ENCODE assay signal across 8 cellular contexts in the genomic region with DNA sequence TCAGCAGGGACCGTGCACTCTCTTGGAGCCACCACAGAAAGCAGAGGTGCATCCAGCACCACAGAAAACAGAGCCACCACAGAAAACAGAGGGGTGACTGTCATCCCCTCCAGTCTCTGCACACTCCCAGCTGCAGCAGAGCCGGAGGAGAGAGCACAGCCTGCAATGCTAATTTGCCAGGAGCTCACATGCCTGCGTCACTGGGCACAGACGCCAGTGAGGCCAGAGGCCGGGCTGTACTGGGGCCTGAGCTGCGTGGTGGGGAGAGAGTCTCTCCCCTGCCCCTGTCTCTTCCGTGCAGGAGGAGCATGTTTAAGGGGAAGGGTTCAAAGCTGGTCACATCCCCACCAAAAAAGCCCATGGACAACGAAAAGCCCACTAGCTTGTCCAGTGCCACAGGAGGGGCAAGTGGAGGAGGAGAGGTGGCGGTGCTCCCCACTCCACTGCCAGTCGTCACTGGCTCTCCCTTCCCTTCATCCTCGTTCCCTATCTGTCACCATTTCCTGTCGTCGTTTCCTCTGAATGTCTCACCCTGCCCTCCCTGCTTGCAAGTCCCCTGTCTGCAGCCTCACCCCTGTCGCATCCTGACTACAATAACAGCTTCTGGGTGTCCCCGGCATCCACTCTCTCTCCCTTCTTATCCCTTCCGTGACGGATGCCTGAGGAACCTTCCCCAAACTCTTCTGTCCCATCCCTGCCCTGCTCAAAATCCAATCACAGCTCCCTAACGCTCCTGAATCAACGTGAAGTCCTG.
DNase-seq lines count a peak whose midpoint lies in the region; TF ChIP-seq lines count a peak whose summit lies in the region.
"Not testable (repeated sequence)": the region's sequence is repeated elsewhere in the genome, so short reads cannot be mapped to it uniquely, and the experiment has no call there.

No MANE protein-coding gene starts in this region.

- H3K27me3 ChIP-seq in CD8-positive, alpha-beta memory T cell (ENCODE audit: insufficient read depth, low read length, poor library complexity, severe bottlenecking); Peyer's patch; liver (ENCODE audit: control insufficient read depth in 4 of 4, insufficient read depth in 4 of 4, low read length in 3 of 4); tibial nerve: not testable (repeated sequence)

- intact Hi-C loops in cardiac septum (cut with DNase I); posterior vena cava (cut with DNase I): not testable (repeated sequence)

- H3K27me3 Mint-ChIP-seq in CD8-positive, alpha-beta memory T cell; activated T-cell treated with anti-CD3 and anti-CD28 coated beads, Interleukin-2, amount 50 U/mL, for 24 hours: not testable (repeated sequence)

- peak overlapping the region in 3 of 7 donors; percentile 34 to 49 (median 39) for H3K4me3 Mint-ChIP-seq in CD8-positive, alpha-beta memory T cell
- H3K4me3 Mint-ChIP-seq in activated T-cell treated with anti-CD3 and anti-CD28 coated beads, Interleukin-2, amount 50 U/mL, for 24 hours: not testable (repeated sequence)

- peak in 1 of 2 donors; percentile 46 for TF ChIP-seq EP300 in tibial nerve (IDR thresholded peaks at IDR 0.05)

- WGBS in liver: 71% methylated on average over 15 of the region's 19 CpGs
- 40% methylated on average over 15 to 17 of the region's 19 CpGs for WGBS in tibial nerve, 2 donors

- H3K27ac ChIP-seq in CD8-positive, alpha-beta memory T cell (ENCODE audit: low read depth, low read length); Peyer's patch; liver (ENCODE audit: low read depth in 1 of 2, low read length in 2 of 2): not testable (repeated sequence)
- H3K27ac ChIP-seq in tibial nerve: peak overlapping the region in 2 of 4 donors; percentile 45 to 60

- H3K36me3 Mint-ChIP-seq in CD8-positive, alpha-beta memory T cell: peaks cover 0 to 11% (median 2%) of the 10 kb centered on the region in 3 donors
- not testable (repeated sequence) for H3K36me3 Mint-ChIP-seq in activated T-cell treated with anti-CD3 and anti-CD28 coated beads, Interleukin-2, amount 50 U/mL, for 24 hours (ENCODE audit: low read depth)

- not testable (repeated sequence) for H3K9me3 Mint-ChIP-seq in CD8-positive, alpha-beta memory T cell; activated T-cell treated with anti-CD3 and anti-CD28 coated beads, Interleukin-2, amount 50 U/mL, for 24 hours

- CTCF ChIA-PET in CD8-positive, alpha-beta memory T cell (lab: Charles Lee): not testable (repeated sequence)

- peak in 3 of 5 donors; percentile 21 to 47 (median 28) for DNase-seq in CD8-positive, alpha-beta memory T cell
- peak in 2 of 3 donors; percentile 27 to 45 for DNase-seq in Peyer's patch
- DNase-seq in activated T-cell treated with anti-CD3 and anti-CD28 coated beads, Interleukin-2, amount 50 U/mL, for 24 hours: peak; percentile 31
- peak; percentile 16 for DNase-seq in choroid plexus epithelial cell (ENCODE audit: low read depth)
- DNase-seq in cardiac septum (ENCODE audit: low spot score): peak; percentile 73
- DNase-seq in posterior vena cava (ENCODE audit: low spot score): peak; percentile 76
- peak; percentile 4 to 30 for DNase-seq in tibial nerve (ENCODE audit: low spot score in 2 of 2)

- not testable (repeated sequence) for H3K9ac ChIP-seq in liver (ENCODE audit: low read depth in 1 of 2, low read length in 2 of 2)

- not testable (repeated sequence) for H3K9me3 ChIP-seq in CD8-positive, alpha-beta memory T cell (ENCODE audit: low read length); Peyer's patch; liver (ENCODE audit: control insufficient read depth in 4 of 4, low read length in 3 of 4); tibial nerve

- TF ChIP-seq POLR2A in Peyer's patch (IDR thresholded peaks at IDR 0.05): not testable (repeated sequence)
- TF ChIP-seq POLR2A in tibial nerve (IDR thresholded peaks at IDR 0.05): peak in 1 of 2 donors; percentile 38

- H3K4me1 Mint-ChIP-seq in CD8-positive, alpha-beta memory T cell: peaks cover 8 to 13% (median 11%) of the 10 kb centered on the region in 3 donors
- not testable (repeated sequence) for H3K4me1 Mint-ChIP-seq in activated T-cell treated with anti-CD3 and anti-CD28 coated beads, Interleukin-2, amount 50 U/mL, for 24 hours (ENCODE audit: low read depth)

- H3K4me3 ChIP-seq in CD8-positive, alpha-beta memory T cell (ENCODE audit: low read length); Peyer's patch; choroid plexus epithelial cell (ENCODE audit: low read depth, low read length); liver (ENCODE audit: low read depth in 1 of 3, low read length in 3 of 3); tibial nerve: not testable (repeated sequence)

- H3K4me1 ChIP-seq in CD8-positive, alpha-beta memory T cell (ENCODE audit: insufficient read depth, low read length); Peyer's patch; liver (ENCODE audit: control insufficient read depth in 4 of 4, insufficient read depth in 4 of 4, low read length in 3 of 4): not testable (repeated sequence)
- peaks cover 0 to 12% (median 6%) of the 10 kb centered on the region in 4 donors for H3K4me1 ChIP-seq in tibial nerve

- H3K36me3 ChIP-seq in CD8-positive, alpha-beta memory T cell (ENCODE audit: insufficient read depth, low read length); Peyer's patch; liver (ENCODE audit: control insufficient read depth in 4 of 4, insufficient read depth in 3 of 4, low read depth in 1 of 4, low read length in 3 of 4); tibial nerve: not testable (repeated sequence)

- TF ChIP-seq CTCF in Peyer's patch (IDR thresholded peaks at IDR 0.05); choroid plexus epithelial cell (conservative IDR thresholded peaks at IDR 0.05; ENCODE audit: low read depth, low read length); liver (IDR thresholded peaks at IDR 0.05; ENCODE audit: low read depth, low read length, missing input control); tibial nerve (IDR thresholded peaks at IDR 0.05): not testable (repeated sequence)

- not testable (repeated sequence) for TF ChIP-seq RAD21 in liver (IDR thresholded peaks at IDR 0.05)

- POLR2A ChIA-PET in CD8-positive, alpha-beta memory T cell (lab: Charles Lee): not testable (repeated sequence)

- peak overlapping the region in 7 of 8 donors; percentile 26 to 93 (median 82) for H3K27ac Mint-ChIP-seq in CD8-positive, alpha-beta memory T cell
- H3K27ac Mint-ChIP-seq in activated T-cell treated with anti-CD3 and anti-CD28 coated beads, Interleukin-2, amount 50 U/mL, for 24 hours: not testable (repeated sequence)

TF ChIP-seq in liver, 16 proteins besides CTCF, POLR2A, EP300 and RAD21:
- peak; percentile 11 for TF ChIP-seq SP1 (IDR thresholded peaks at IDR 0.05)

Comparison
In these comparisons a context has a peak if more than half of its experiments do, and no peak if none do; other contexts are left out.
1. DNase-seq: peak in every context shown above with its lines; median percentile 76 in posterior vena cava; 73 in cardiac septum; 36 in Peyer's patch; 31 in activated T-cell treated with anti-CD3 and anti-CD28 coated beads, Interleukin-2, amount 50 U/mL, for 24 hours; 28 in CD8-positive, alpha-beta memory T cell; 17 in tibial nerve; 16 in choroid plexus epithelial cell.